Comparison of ENCODE assay signal across 9 cellular contexts in the genomic region with DNA sequence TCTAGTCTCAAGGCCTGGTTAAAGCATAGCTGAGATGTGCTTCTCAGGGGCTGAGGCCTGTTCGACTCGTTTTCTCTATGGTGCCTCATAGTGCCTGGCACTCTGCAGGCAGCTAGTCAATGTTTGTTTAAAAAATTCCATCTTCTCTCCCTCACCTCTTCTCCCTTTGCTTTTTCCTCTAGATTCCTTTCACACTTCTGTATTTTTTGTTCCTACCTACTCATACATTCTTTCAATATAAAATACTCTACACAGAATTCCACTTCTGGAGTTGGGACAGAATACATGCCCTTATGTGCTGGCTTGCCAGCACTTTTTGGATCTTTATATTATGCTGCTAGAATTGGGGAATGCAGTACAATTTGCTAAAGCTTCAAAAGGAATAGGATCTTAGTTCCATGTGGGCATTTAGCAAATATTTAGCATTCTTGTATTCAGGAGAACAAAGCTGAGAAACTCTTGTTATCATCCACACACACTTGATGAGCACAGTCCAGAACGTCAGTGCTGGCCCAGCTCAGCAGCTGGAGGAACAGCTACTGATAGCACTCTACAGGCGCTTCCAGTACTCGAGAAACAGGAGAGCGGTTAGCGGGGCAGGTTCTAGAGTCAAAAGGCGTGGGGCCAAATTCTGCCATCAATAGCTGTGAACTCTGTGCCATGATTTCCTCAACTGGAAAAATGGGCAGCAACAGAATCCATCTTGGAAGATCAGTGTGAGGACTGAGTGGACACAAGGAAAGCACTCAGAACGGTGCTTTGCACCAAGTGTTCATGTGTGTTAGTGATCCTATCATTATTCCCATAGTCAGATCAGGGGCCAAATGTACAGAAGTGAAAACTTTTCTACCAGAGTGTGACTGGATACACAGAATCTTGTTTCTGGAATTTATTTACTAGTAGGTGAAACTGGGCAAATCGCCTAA. TPM values are rescaled to one million over a fixed set of nuclear protein-coding genes. Genes with fewer than 3 reads are reported as not detected.
DNase-seq lines count a peak whose midpoint lies in the region; ATAC-seq and TF ChIP-seq lines count a peak whose summit lies in the region.
"Had no signal": no experiment of that assay in that cellular context is flagged by ENCODE, and none has a peak within 500 bp of the region (broad histone marks: within the 10 kb centered on the region; RNA-seq: fewer than 3 reads in every experiment).

No MANE protein-coding gene starts in this region.

- DNase-seq in activated CD4-positive, alpha-beta T cell treated with anti-CD3 and anti-CD28 coated beads for 36 hours, result no peak
- no peak for DNase-seq in activated CD4-positive, alpha-beta T cell treated with anti-CD3 and anti-CD28 coated beads for 4 hours
- DNase-seq in astrocyte of the cerebellum (ENCODE audit: low read depth) (no peak), NCI-H510A treated with DMSO at 0.1 percent for 48 hours (lab: John Stamatoyannopoulos, UW) (no peak)
- DNase-seq: NCI-H526 treated with DMSO at 0.1 percent for 48 hours had no signal

- H3K27me3 ChIP-seq in layer of hippocampus (ENCODE audit: control insufficient read depth, insufficient read depth, low read length), result no peaks in the 10 kb centered on the region
- H3K27me3 ChIP-seq in thymus (ENCODE audit: control insufficient read depth, insufficient read depth), result no peaks in the 10 kb centered on the region

- H3K4me3 ChIP-seq in astrocyte of the cerebellum (ENCODE audit: low read depth, low read length), result peak overlapping the region; percentile 85
- H3K4me3 ChIP-seq in thymus (ENCODE audit: low read length), result no peak overlapping the region

- no peaks in the 10 kb centered on the region for H3K9me3 Mint-ChIP-seq in activated CD4-positive, alpha-beta T cell treated with anti-CD3 and anti-CD28 coated beads for 36 hours (ENCODE audit: low read depth)

- H3K36me3 ChIP-seq in thymus (ENCODE audit: control insufficient read depth, insufficient read depth), result peaks cover 11% of the 10 kb centered on the region

- POLR2A ChIA-PET in activated CD4-positive, alpha-beta T cell treated with anti-CD3 and anti-CD28 coated beads for 36 hours (lab: Charles Lee), result interaction anchor here (0.7 to 2.0 kb wide), 3 partner anchors 14 to 38 kb away, joined by 3 to 8 read pairs (median 3); partner anchors contain the start of gene TOMM22

- no peak for ATAC-seq in activated CD4-positive, alpha-beta T cell treated with anti-CD3 and anti-CD28 coated beads for 36 hours
- no peak for ATAC-seq in GM21528 (IDR thresholded peaks at IDR 0.05; ENCODE audit: low FRiP score, unreplicated experiment)
- ATAC-seq in GM19328 (IDR thresholded peaks at IDR 0.05; ENCODE audit: unreplicated experiment), result no peak

- H3K27ac ChIP-seq in layer of hippocampus (ENCODE audit: low read depth, low read length), result peak overlapping the region; percentile 69
- H3K27ac ChIP-seq in thymus (ENCODE audit: low read depth), result peak overlapping the region; percentile 26

- TF ChIP-seq CTCF in astrocyte of the cerebellum (IDR thresholded peaks at IDR 0.05; ENCODE audit: low read depth, low read length, missing control alignments), result no peak

- 92% methylated on average over 10 of the region's 10 CpGs for WGBS in thymus

- peak overlapping the region; percentile 95 for H3K4me3 Mint-ChIP-seq in activated CD4-positive, alpha-beta T cell treated with anti-CD3 and anti-CD28 coated beads for 36 hours

- peak overlapping the region; percentile 95 for H3K27ac Mint-ChIP-seq in activated CD4-positive, alpha-beta T cell treated with anti-CD3 and anti-CD28 coated beads for 36 hours

- H3K9me3 ChIP-seq in thymus (ENCODE audit: control insufficient read depth), result no peaks in the 10 kb centered on the region

- no peaks in the 10 kb centered on the region for H3K27me3 Mint-ChIP-seq in activated CD4-positive, alpha-beta T cell treated with anti-CD3 and anti-CD28 coated beads for 36 hours

- peaks cover 57% of the 10 kb centered on the region for H3K36me3 Mint-ChIP-seq in activated CD4-positive, alpha-beta T cell treated with anti-CD3 and anti-CD28 coated beads for 36 hours (ENCODE audit: low read depth)

- intact Hi-C loops in activated CD4-positive, alpha-beta T cell treated with anti-CD3 and anti-CD28 coated beads for 36 hours (cut with DNase I, micrococcal nuclease), result loop anchor here (2.0 kb wide), 2 partner anchors 17 to 621 kb away; partner anchors contain the start of genes RPL3 (in 1 of the 2) and TOMM22 (in 1 of the 2)

- peaks cover 29% of the 10 kb centered on the region for H3K4me1 ChIP-seq in thymus (ENCODE audit: control insufficient read depth, insufficient read depth, low read length)

- H3K4me1 Mint-ChIP-seq in activated CD4-positive, alpha-beta T cell treated with anti-CD3 and anti-CD28 coated beads for 36 hours, result peaks cover 59% of the 10 kb centered on the region

- in situ Hi-C loops in astrocyte of the cerebellum (cut with HindIII; ENCODE audit: low sequenced_read_pairs), result no loop called here

- CTCF ChIA-PET in activated CD4-positive, alpha-beta T cell treated with anti-CD3 and anti-CD28 coated beads for 36 hours (lab: Charles Lee), result interaction anchor here (1.0 to 3.4 kb wide), 4 partner anchors 10 to 15 kb away, joined by 3 to 34 read pairs (median 14); partner anchors contain the start of gene TOMM22

RNA-seq across cellular contexts. Expression of gene JOSD1, which starts 3.4 kb away (rescaled TPM):
- 10 to 100 TPM; 68.0 to 77.7 TPM for total RNA-seq in activated CD4-positive, alpha-beta T cell treated with anti-CD3 and anti-CD28 coated beads for 36 hours
- polyA plus RNA-seq in thymus, result 27.8 TPM

RNA-seq across cellular contexts. Expression of gene GTPBP1, which starts 8.4 kb away (rescaled TPM):
- total RNA-seq in activated CD4-positive, alpha-beta T cell treated with anti-CD3 and anti-CD28 coated beads for 36 hours, result 10 to 100 TPM; 88.6 to 92.8 TPM
- polyA plus RNA-seq in thymus, result 16.2 TPM

RNA-seq across cellular contexts. Expression of gene TOMM22, which starts 15.6 kb away (rescaled TPM):
- total RNA-seq in activated CD4-positive, alpha-beta T cell treated with anti-CD3 and anti-CD28 coated beads for 36 hours, result 100 to 1,000 TPM; 146 to 155 TPM
- polyA plus RNA-seq in thymus, result 38.9 TPM

RNA-seq across cellular contexts. Expression of gene CBY1, which starts 40.9 kb away (rescaled TPM):
- 10 to 100 TPM in 1 of 2 experiments, 1 to 10 TPM in 1; 9.8 to 11.6 TPM for total RNA-seq in activated CD4-positive, alpha-beta T cell treated with anti-CD3 and anti-CD28 coated beads for 36 hours
- polyA plus RNA-seq in thymus, result 41.1 TPM

RNA-seq across cellular contexts. Expression of gene FAM227A, which starts 41.1 kb away (rescaled TPM):
- total RNA-seq in activated CD4-positive, alpha-beta T cell treated with anti-CD3 and anti-CD28 coated beads for 36 hours, result under 1 TPM; 0.30 to 0.63 TPM
- polyA plus RNA-seq in thymus, result 0.73 TPM
